In the genomic region with DNA sequence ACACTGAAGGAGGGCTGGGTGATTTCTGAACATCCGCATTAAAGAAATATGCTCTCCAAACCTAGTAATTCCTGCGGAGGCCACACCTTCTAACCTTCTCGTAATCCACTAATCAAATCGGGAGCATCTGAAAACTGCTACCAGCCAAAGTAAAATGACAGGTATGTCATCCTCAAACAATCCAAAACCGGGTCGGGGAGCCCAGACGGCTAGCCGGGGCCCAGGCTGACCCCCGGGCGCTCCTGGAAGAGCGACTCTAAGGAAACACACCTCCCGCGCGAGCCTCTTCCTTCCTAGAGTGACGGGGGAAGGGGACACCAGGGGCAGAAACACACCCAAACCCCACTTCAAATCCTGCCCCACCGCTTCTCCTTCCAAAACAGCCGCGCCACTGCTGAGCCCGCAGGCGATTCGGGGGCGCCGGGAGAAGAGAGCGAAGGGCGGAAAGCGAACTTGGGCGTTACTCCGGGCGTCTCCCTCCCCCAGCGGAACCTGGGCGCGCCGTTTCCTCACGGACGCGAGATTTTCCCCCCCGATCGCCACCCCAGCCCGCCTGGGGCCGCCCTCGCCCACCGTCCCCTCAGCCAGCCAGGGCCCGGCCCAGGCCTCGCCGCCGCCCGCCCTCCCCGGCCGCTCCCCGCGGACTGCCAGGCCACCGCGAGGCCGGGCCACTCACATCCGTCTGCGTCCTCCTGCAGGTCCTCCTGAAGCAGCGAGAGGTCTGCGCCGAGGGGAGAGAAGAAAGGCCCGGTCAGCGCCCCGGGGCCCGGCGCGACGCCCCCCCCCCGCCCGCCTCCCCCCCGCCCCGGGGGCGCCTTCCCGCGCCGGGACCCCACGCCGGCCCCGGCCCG, we compare ENCODE assay signal across 8 cellular contexts. TPM values are rescaled to one million over a fixed set of nuclear protein-coding genes. Genes with fewer than 3 reads are reported as not detected.
A peak's percentile ranks its signal among the peaks of the same experiment; 100 is the strongest.
DNase-seq lines count a peak whose midpoint lies in the region; ATAC-seq lines count a peak whose summit lies in the region.

No MANE protein-coding gene starts in this region.

- H3K18ac ChIP-seq in mesendoderm (ENCODE audit: low read length): peak overlapping the region; percentile 98

- ATAC-seq in HG02884 (IDR thresholded peaks at IDR 0.05; ENCODE audit: unreplicated experiment): peak; percentile 38

- peak overlapping the region; percentile 28 for H3K4me2 ChIP-seq in mesendoderm (ENCODE audit: low read length)

- peaks cover 37% of the 10 kb centered on the region for H3K79me2 ChIP-seq in mesendoderm (ENCODE audit: control insufficient read depth, insufficient read depth, low read length)

- H4K8ac ChIP-seq in mesendoderm (ENCODE audit: low read depth, low read length): peak overlapping the region; percentile 65

- H3K4ac ChIP-seq in mesendoderm (ENCODE audit: low read depth, low read length): peak overlapping the region; percentile 99

- H3K4me1 ChIP-seq in endocrine pancreas (ENCODE audit: control insufficient read depth, insufficient read depth, low read length) (peaks cover 23% of the 10 kb centered on the region), mesendoderm (ENCODE audit: control insufficient read depth, low read depth, low read length) (peaks cover 6% of the 10 kb centered on the region)

- peak overlapping the region; percentile 69 for H3K23ac ChIP-seq in mesendoderm (ENCODE audit: low read length)

- no peaks in the 10 kb centered on the region for H3K27me3 ChIP-seq in endocrine pancreas (ENCODE audit: control insufficient read depth, insufficient read depth, low read length)
- no peaks in the 10 kb centered on the region for H3K27me3 ChIP-seq in mesendoderm (ENCODE audit: insufficient read depth, low read length, poor library complexity)

- DNase-seq in SKM-1 treated with dmso at 0.1 percent for 144 hours (lab: John Stamatoyannopoulos, UW; ENCODE audit: unreplicated experiment): peak; percentile 25
- DNase-seq in SKM-1 (lab: John Stamatoyannopoulos, UW; ENCODE audit: unreplicated experiment): no peak
- DNase-seq in NCI-H2227 treated with DMSO at 0.1 percent for 48 hours (lab: John Stamatoyannopoulos, UW): peak; percentile 47
- DNase-seq in activated CD8-positive, alpha-beta memory T cell treated with anti-CD3 and anti-CD28 coated beads for 48 hours (ENCODE audit: low read depth in 2 of 3, low spot score in 2 of 3): peak; percentile 4 to 36 (median 19)
- peak; percentile 79 for DNase-seq in mesendoderm
- DNase-seq in stimulated activated CD8-positive, alpha-beta memory T cell treated with anti-CD3 and anti-CD28 coated beads, Interleukin-15, amount 100 ng/mL, for 24 hours (ENCODE audit: low read depth): peak; percentile 10

- H3K27ac ChIP-seq in mesendoderm (ENCODE audit: low read depth, low read length): peak overlapping the region; percentile 81

- no peak overlapping the region for H4K5ac ChIP-seq in mesendoderm (ENCODE audit: low read length)

- H3K9ac ChIP-seq in endocrine pancreas (ENCODE audit: control insufficient read depth, insufficient read depth, low read length) (peak overlapping the region; percentile 89), mesendoderm (ENCODE audit: low read length) (peak overlapping the region; percentile 90)

- H2BK15ac ChIP-seq in mesendoderm (replicated peaks; ENCODE audit: low read depth): no peak overlapping the region

- peak overlapping the region; percentile 50 for H2BK120ac ChIP-seq in mesendoderm (ENCODE audit: low read depth, low read length)

- no peak overlapping the region for H2BK5ac ChIP-seq in mesendoderm (ENCODE audit: low read length)

- peak overlapping the region; percentile 88 for H3K4me3 ChIP-seq in endocrine pancreas (ENCODE audit: control insufficient read depth, insufficient read depth, low read length)
- H3K4me3 ChIP-seq in mesendoderm (ENCODE audit: low read length): peak overlapping the region; percentile 89

- H3K36me3 ChIP-seq in endocrine pancreas (ENCODE audit: control insufficient read depth, insufficient read depth, low read length) (no peaks in the 10 kb centered on the region), mesendoderm (ENCODE audit: control insufficient read depth, insufficient read depth, low read length) (peaks cover 3% of the 10 kb centered on the region)

- H3K56ac ChIP-seq in mesendoderm (ENCODE audit: low read length): peak overlapping the region; percentile 97

- WGBS in mesendoderm (ENCODE audit: extremely low coverage, insufficient coverage, low lambda C conversion rate): no CpG with 5 or more reads among the region's 78 CpGs

- H2AK5ac ChIP-seq in mesendoderm (ENCODE audit: low read length): no peak overlapping the region

- no peaks in the 10 kb centered on the region for H3K9me3 ChIP-seq in endocrine pancreas (ENCODE audit: control insufficient read depth, low read length)

- H3K79me1 ChIP-seq in mesendoderm (ENCODE audit: low read length): peaks cover 3% of the 10 kb centered on the region

RNA-seq across cellular contexts. Expression of gene PPP4R1, which starts 0.6 kb away (rescaled TPM):
- 83.0 TPM for polyA plus RNA-seq in mesendoderm (2013, experiment 1 of 2)
- 85.7 TPM for polyA plus RNA-seq in mesendoderm (2013, experiment 2 of 2)
